Comparison of ENCODE assay signal across 8 cellular contexts in the genomic region with DNA sequence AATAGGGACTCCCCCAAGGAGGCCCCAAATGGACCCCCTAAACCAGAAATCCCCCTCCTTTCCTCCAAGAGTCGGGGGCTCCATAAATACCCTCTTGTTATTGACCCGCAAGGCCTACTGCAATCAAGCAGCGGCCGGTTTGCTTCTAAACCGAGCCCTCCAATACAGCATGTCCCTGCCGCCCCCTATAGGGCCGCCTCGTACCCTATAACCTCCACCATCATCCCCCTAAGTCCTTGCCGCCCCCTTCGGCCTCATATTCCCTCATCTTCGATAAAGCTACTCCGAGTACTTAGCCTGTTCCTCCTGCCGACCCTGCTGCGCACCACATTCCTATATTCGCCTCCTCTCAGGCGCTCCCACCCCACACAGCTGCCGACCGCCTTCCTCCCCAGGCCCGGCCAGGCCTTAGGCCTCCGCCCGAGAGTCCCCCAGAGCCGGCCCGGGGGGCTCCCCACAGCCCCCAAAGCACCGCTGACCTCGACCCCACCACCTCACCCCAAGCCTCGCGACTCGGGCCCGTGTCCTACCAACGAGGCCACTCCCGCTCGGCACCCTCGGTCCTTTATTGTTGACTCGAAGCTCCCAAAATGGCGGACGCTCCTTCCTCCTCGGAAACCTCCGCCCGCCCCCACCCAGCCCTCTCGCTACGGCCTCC. TPM values are rescaled to one million over a fixed set of nuclear protein-coding genes. Genes with fewer than 3 reads are reported as not detected.
DNase-seq lines count a peak whose midpoint lies in the region; ATAC-seq and TF ChIP-seq lines count a peak whose summit lies in the region.

No MANE protein-coding gene starts in this region.

- intact Hi-C loops in left lung (cut with DNase I) = no loop called here

- CTCF ChIA-PET in GM10248 (lab: Yijun Ruan, JAX) = interaction anchor here (0.7 to 5.2 kb wide), 30 partner anchors 9 to 554 kb away, joined by 3 to 36 read pairs (median 4); a partner anchor contains a TSS

- POLR2A ChIA-PET in GM10248 (lab: Yijun Ruan, JAX) = interaction anchor here (0.6 to 4.1 kb wide), 11 partner anchors 11 to 1716 kb away, joined by 3 to 17 read pairs (median 3); a partner anchor contains a TSS

- peak overlapping the region; percentile 100 for H3K27ac ChIP-seq in left lung

- H3K4me3 ChIP-seq in left lung = peak overlapping the region; percentile 77 to 100

- peak; percentile 55 for DNase-seq in GM10248 (ENCODE audit: extremely low spot score)
- peak; percentile 55 to 58 for DNase-seq in NCI-H1930 (lab: John Stamatoyannopoulos, UW)
- peak; percentile 73 for DNase-seq in activated CD4-positive, CD25-positive, alpha-beta regulatory T cell treated with anti-CD3 and anti-CD28 coated beads, Interleukin-2, amount 50 U/mL, for 72 hours
- peak; percentile 19 for DNase-seq in dedifferentiated amniotic fluid mesenchymal stem cell (ENCODE audit: extremely low spot score)
- DNase-seq in left lung = peak; percentile 68 to 90
- DNase-seq in stimulated activated CD4-positive, alpha-beta T cell treated with anti-CD3 and anti-CD28 coated beads, Interleukin-2, amount 100 ng/mL, for 48 hours = peak; percentile 31 to 43
- no peak for DNase-seq in T1000 (lab: John Stamatoyannopoulos, UW)

- no peaks in the 10 kb centered on the region for H3K27me3 ChIP-seq in left lung

- peaks cover 33 to 50% of the 10 kb centered on the region in 2 donors for H3K4me1 ChIP-seq in left lung

- peak; percentile 54 for TF ChIP-seq CTCF in GM10248 (IDR thresholded peaks at IDR 0.05; ENCODE audit: control extremely low read depth, extremely low read depth, low read depth, missing control alignments)
- peak; percentile 16 to 26 for TF ChIP-seq CTCF in left lung (IDR thresholded peaks at IDR 0.05)

- no peaks in the 10 kb centered on the region for H3K9me3 ChIP-seq in left lung

- H3K36me3 ChIP-seq in left lung = peaks cover 0 to 6% of the 10 kb centered on the region in 2 donors

- ATAC-seq in HG02678 (IDR thresholded peaks at IDR 0.05; ENCODE audit: unreplicated experiment) (peak; percentile 28), left lung (peak; percentile 48)

RNA-seq across cellular contexts. Expression of a gene that starts 0.5 kb away (rescaled TPM):
- 100 to 1,000 TPM; 105 to 117 TPM for total RNA-seq in left lung
